Comparison of ENCODE assay signal across 15 cellular contexts in the genomic region with DNA sequence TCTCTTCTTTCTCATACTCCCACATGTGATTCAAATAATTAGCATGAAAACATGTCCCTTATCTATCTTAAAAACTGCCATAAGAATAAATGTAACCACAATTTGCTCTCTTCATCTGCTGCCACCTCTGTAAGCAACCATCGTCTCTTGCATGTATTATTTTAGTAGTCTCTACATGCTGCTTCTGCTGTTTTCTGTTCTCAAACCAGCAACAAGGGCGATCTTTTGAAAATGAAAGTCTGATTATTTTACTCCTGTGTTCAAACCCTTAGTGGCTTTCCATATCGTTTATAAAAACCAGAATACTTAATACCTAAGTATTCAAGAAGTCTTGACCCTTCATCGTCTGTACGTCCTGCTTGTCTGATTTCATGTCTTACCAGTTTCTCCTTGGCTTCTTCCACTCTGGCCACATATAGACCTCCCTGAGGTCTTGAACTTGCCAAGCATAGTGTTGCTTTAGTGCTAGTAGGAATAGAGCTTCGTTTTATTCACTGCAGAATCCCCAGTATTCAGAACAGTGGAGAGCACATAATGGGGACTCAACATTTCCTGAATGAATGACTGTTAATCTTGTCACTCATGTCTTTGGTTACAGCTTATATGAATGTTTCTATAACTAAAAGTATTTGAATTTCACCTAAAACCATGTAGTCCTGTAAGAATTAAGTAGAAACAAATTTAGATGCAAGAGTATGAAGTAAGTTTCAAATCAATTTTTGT.
DNase-seq lines count a peak whose midpoint lies in the region; ATAC-seq, FAIRE-seq and TF ChIP-seq lines count a peak whose summit lies in the region.
"Had no signal": no experiment of that assay in that cellular context is flagged by ENCODE, and none has a peak within 500 bp of the region (broad histone marks: within the 10 kb centered on the region; RNA-seq: fewer than 3 reads in every experiment).

No MANE protein-coding gene starts in this region.

- peaks cover 84% of the 10 kb centered on the region for H3K4me1 Mint-ChIP-seq in activated T-cell treated with anti-CD3 and anti-CD28 coated beads, Interleukin-2, amount 50 U/mL, for 24 hours (ENCODE audit: low read depth)
- peaks cover 84% of the 10 kb centered on the region for H3K4me1 Mint-ChIP-seq in activated naive CD8-positive, alpha-beta T cell (ENCODE audit: low read depth)
- H3K4me1 Mint-ChIP-seq in stimulated activated naive B cell treated with anti-CD40 and anti-IgM and Interleukin-4, amounts not matched to agents 10 μg/mL and 1 μg/mL and 100 μg/mL, for 72 hours: peaks cover 49 to 73% of the 10 kb centered on the region in 2 donors

- peak overlapping the region; percentile 66 for H3K4me3 Mint-ChIP-seq in activated T-cell treated with anti-CD3 and anti-CD28 coated beads, Interleukin-2, amount 50 U/mL, for 24 hours
- H3K4me3 Mint-ChIP-seq in activated naive CD8-positive, alpha-beta T cell: peak overlapping the region; percentile 83
- H3K4me3 Mint-ChIP-seq in stimulated activated naive B cell treated with anti-CD40 and anti-IgM and Interleukin-4, amounts not matched to agents 10 μg/mL and 1 μg/mL and 100 μg/mL, for 72 hours: peak overlapping the region; percentile 9 to 51
- H3K4me3 Mint-ChIP-seq: neural crest cell had no signal

- DNase-seq in activated T-cell treated with anti-CD3 and anti-CD28 coated beads, Interleukin-2, amount 50 U/mL, for 24 hours: no peak
- DNase-seq in activated T-cell treated with anti-CD3 and anti-CD28 coated beads for 4 hours (no peak), GDM1 (lab: John Stamatoyannopoulos, UW) (no peak), H54 (ENCODE audit: insufficient read length, low spot score) (no peak)
- DNase-seq in stimulated activated naive B cell treated with anti-CD40 and anti-IgM and Interleukin-4, amounts not matched to agents 10 μg/mL and 1 μg/mL and 100 μg/mL, for 72 hours: no peak
- DNase-seq: ACHN; activated CD4-positive, alpha-beta T cell treated with anti-CD3 and anti-CD28 coated beads, Interleukin-2, amount 50 U/mL, for 1 hour; amniotic stem cell; DMS53; gastrocnemius medialis; kidney glomerular epithelial cell had no signal

- no peak for FAIRE-seq in H54 (lab: Jason Lieb, UNC)

- ATAC-seq in HG03432 (IDR thresholded peaks at IDR 0.05; ENCODE audit: unreplicated experiment): peak; percentile 30
- no peak for ATAC-seq in stimulated activated naive B cell treated with anti-CD40 and anti-IgM and Interleukin-4, amounts not matched to agents 10 μg/mL and 1 μg/mL and 100 μg/mL, for 72 hours (replicated peaks)
- no peak for ATAC-seq in GM19328 (IDR thresholded peaks at IDR 0.05; ENCODE audit: unreplicated experiment)
- ATAC-seq: gastrocnemius medialis had no signal

- H3K36me3 Mint-ChIP-seq in activated T-cell treated with anti-CD3 and anti-CD28 coated beads, Interleukin-2, amount 50 U/mL, for 24 hours (ENCODE audit: low read depth): peaks cover 43% of the 10 kb centered on the region
- peaks cover 10% of the 10 kb centered on the region for H3K36me3 Mint-ChIP-seq in activated naive CD8-positive, alpha-beta T cell
- H3K36me3 Mint-ChIP-seq in stimulated activated naive B cell treated with anti-CD40 and anti-IgM and Interleukin-4, amounts not matched to agents 10 μg/mL and 1 μg/mL and 100 μg/mL, for 72 hours: peaks cover 12 to 39% of the 10 kb centered on the region in 2 donors

- no peaks in the 10 kb centered on the region for H3K27me3 Mint-ChIP-seq in activated T-cell treated with anti-CD3 and anti-CD28 coated beads, Interleukin-2, amount 50 U/mL, for 24 hours
- no peaks in the 10 kb centered on the region for H3K27me3 Mint-ChIP-seq in activated naive CD8-positive, alpha-beta T cell
- H3K27me3 Mint-ChIP-seq in stimulated activated naive B cell treated with anti-CD40 and anti-IgM and Interleukin-4, amounts not matched to agents 10 μg/mL and 1 μg/mL and 100 μg/mL, for 72 hours: no peaks in the 10 kb centered on the region

- no peaks in the 10 kb centered on the region for H3K9me3 Mint-ChIP-seq in activated T-cell treated with anti-CD3 and anti-CD28 coated beads, Interleukin-2, amount 50 U/mL, for 24 hours
- no peaks in the 10 kb centered on the region for H3K9me3 Mint-ChIP-seq in activated naive CD8-positive, alpha-beta T cell (ENCODE audit: low read depth)
- peaks cover 0 to 1% of the 10 kb centered on the region in 2 donors for H3K9me3 Mint-ChIP-seq in stimulated activated naive B cell treated with anti-CD40 and anti-IgM and Interleukin-4, amounts not matched to agents 10 μg/mL and 1 μg/mL and 100 μg/mL, for 72 hours
- H3K9me3 Mint-ChIP-seq: neural crest cell had no signal

- H3K27ac Mint-ChIP-seq in activated T-cell treated with anti-CD3 and anti-CD28 coated beads, Interleukin-2, amount 50 U/mL, for 24 hours: peak overlapping the region; percentile 94
- H3K27ac Mint-ChIP-seq in activated naive CD8-positive, alpha-beta T cell: peak overlapping the region; percentile 95
- peak overlapping the region; percentile 71 for H3K27ac Mint-ChIP-seq in stimulated activated naive B cell treated with anti-CD40 and anti-IgM and Interleukin-4, amounts not matched to agents 10 μg/mL and 1 μg/mL and 100 μg/mL, for 72 hours

- no peak for TF ChIP-seq POLR2A in H54 (IDR thresholded peaks at IDR 0.05; ENCODE audit: low read depth, low read length)

Comparison
In these comparisons a context has a peak if more than half of its experiments do, and no peak if none do; other contexts are left out.
1. H3K4me3 Mint-ChIP-seq: peak in every context shown above with its lines; median percentile 83 in activated naive CD8-positive, alpha-beta T cell; 66 in activated T-cell treated with anti-CD3 and anti-CD28 coated beads, Interleukin-2, amount 50 U/mL, for 24 hours; 30 in stimulated activated naive B cell treated with anti-CD40 and anti-IgM and Interleukin-4, amounts not matched to agents 10 μg/mL and 1 μg/mL and 100 μg/mL, for 72 hours.